In genomic region chr21:38989745-38990423, GRCh38 we compare ENCODE assay signal across 9 cellular contexts.
DNase-seq lines count a peak whose midpoint lies in the region; ATAC-seq, FAIRE-seq and TF ChIP-seq lines count a peak whose summit lies in the region.
"Had no signal": no experiment of that assay in that cellular context is flagged by ENCODE, and none has a peak within 500 bp of the region (broad histone marks: within the 10 kb centered on the region; RNA-seq: fewer than 3 reads in every experiment).

No MANE protein-coding gene starts in this region.

- peak overlapping the region; percentile 66 for H3K4me3 Mint-ChIP-seq in nephron progenitor cell

- H2AK5ac ChIP-seq in H1 (ENCODE audit: low read depth, low read length) = 0 out of 2 replicates have a peak overlapping the region, but pooled peaks have one; percentile 61

- H3K79me1 ChIP-seq in H1 (ENCODE audit: low read depth, low read length) = no peaks in the 10 kb centered on the region

- H3K56ac ChIP-seq in H1 (replicated peaks; ENCODE audit: insufficient read length, low read depth, low read length) = no peak overlapping the region

- no peak overlapping the region for H4K8ac ChIP-seq in H1 (ENCODE audit: extremely low read depth, insufficient read depth, low read length)

- H3K4me1 Mint-ChIP-seq in nephron progenitor cell = peaks cover 93% of the 10 kb centered on the region

- H3K36me3 ChIP-seq in H1 (ENCODE audit: control insufficient read depth in 2 of 4, insufficient read depth in 4 of 4, low read length in 3 of 4) = no peaks in the 10 kb centered on the region
- H3K36me3 ChIP-seq: neutrophil had no signal

- H3K27ac Mint-ChIP-seq in nephron progenitor cell = peak overlapping the region; percentile 95

- no peak for FAIRE-seq in H1 (lab: Jason Lieb, UNC)

- peak overlapping the region; percentile 48; the same call in 1 of the 2 replicates for H2BK20ac ChIP-seq in H1 (ENCODE audit: low read length)

- no peaks in the 10 kb centered on the region for H4K20me1 ChIP-seq in H1 (replicated peaks in 1 of 2; ENCODE audit: control insufficient read depth in 1 of 2, insufficient read depth in 2 of 2, low read length in 2 of 2)

- no peak overlapping the region for H3K27ac ChIP-seq in H1 (ENCODE audit: low read depth, low read length)
- H3K27ac ChIP-seq: neutrophil had no signal

- H3K9me3 ChIP-seq in H1 (ENCODE audit: insufficient read depth in 2 of 2, low read depth in 1 of 2, low read length in 1 of 2) = no peaks in the 10 kb centered on the region
- H3K9me3 ChIP-seq: neutrophil had no signal

- H4K5ac ChIP-seq in H1 (ENCODE audit: insufficient read length, low read depth, low read length) = no peak overlapping the region

- no peak overlapping the region for H4K91ac ChIP-seq in H1 (replicated peaks; ENCODE audit: insufficient read length, low read length)

- 73% methylated on average over 17 of the region's 17 CpGs; no CpG with 5 or more reads in 1 of the 2 experiments for WGBS in H1 (ENCODE audit: extremely low coverage in 1 of 2, insufficient coverage in 1 of 2, insufficient read length in 1 of 2, insufficient replicate concordance in 2 of 2, low coverage in 1 of 2, low lambda C conversion rate in 2 of 2, missing lambda C conversion rate in 1 of 2), 2 experiments

- H2BK15ac ChIP-seq in H1 (ENCODE audit: low read length) = peak overlapping the region; percentile 92; the same call in 1 of the 2 replicates

- H2AFZ ChIP-seq in H1 (ENCODE audit: low read length) = no peak overlapping the region

- TF ChIP-seq CTCF in H1 (IDR thresholded peaks at IDR 0.05; ENCODE audit: control extremely low read depth in 1 of 3, insufficient read depth in 1 of 3, low read depth in 1 of 3, low read length in 3 of 3) (no peak), nephron progenitor cell (IDR thresholded peaks at IDR 0.05) (no peak)

- H3K27me3 Mint-ChIP-seq in nephron progenitor cell (ENCODE audit: low read depth, poor library complexity) = peaks cover 12% of the 10 kb centered on the region

- peak overlapping the region; percentile 68; the same call in 1 of the 2 replicates for H2BK12ac ChIP-seq in H1 (ENCODE audit: low read depth, low read length)

- ATAC-seq in GM19351 (IDR thresholded peaks at IDR 0.05; ENCODE audit: unreplicated experiment) (no peak), HG02970 (IDR thresholded peaks at IDR 0.05; ENCODE audit: low FRiP score, unreplicated experiment) (no peak)

- no peak overlapping the region for H3K23ac ChIP-seq in H1 (ENCODE audit: insufficient read length)

- H3K4ac ChIP-seq in H1 (replicated peaks; ENCODE audit: insufficient read length, low read depth, low read length) = no peak overlapping the region

- CTCF ChIA-PET in H1 (lab: Charles Lee; ENCODE audit: partially characterized antibody) = interaction anchor here (0.8 to 2.2 kb wide), 13 partner anchors 8 to 148 kb away, joined by 3 to 11 read pairs (median 4); no protein-coding TSS in a partner anchor

- H3K14ac ChIP-seq in H1 (ENCODE audit: insufficient read length) = no peak overlapping the region

- POLR2A ChIA-PET in H1 (lab: Charles Lee; ENCODE audit: partially characterized antibody) = interaction anchor here (1.6 kb wide), 1 partner anchor 8 kb away, joined by 4 read pairs; no protein-coding TSS in a partner anchor

- H3K9ac ChIP-seq in H1 (replicated peaks in 1 of 4; ENCODE audit: extremely low read depth in 1 of 4, low read depth in 3 of 4, low read length in 3 of 4) = no peak overlapping the region

- no peak overlapping the region for H3K4me2 ChIP-seq in H1 (ENCODE audit: insufficient read depth in 1 of 2, low read depth in 2 of 2, low read length in 2 of 2)

- H3K9me3 Mint-ChIP-seq in nephron progenitor cell = no peaks in the 10 kb centered on the region

- H2BK5ac ChIP-seq in H1 (ENCODE audit: low read depth, low read length) = no peak overlapping the region

- no peak overlapping the region for H3K4me3 ChIP-seq in H1 (ENCODE audit: extremely low read depth in 1 of 4, insufficient read depth in 2 of 4, low read depth in 3 of 4, low read length in 4 of 4)

- no peak overlapping the region for H2BK120ac ChIP-seq in H1 (replicated peaks; ENCODE audit: low read depth, low read length)

- no peaks in the 10 kb centered on the region for H3K79me2 ChIP-seq in H1 (ENCODE audit: control insufficient read depth in 1 of 2, insufficient read depth in 2 of 2, low read length in 2 of 2)

- TF ChIP-seq POLR2A in H1 (IDR thresholded peaks at IDR 0.05; ENCODE audit: control extremely low read depth in 1 of 2, low read depth in 2 of 2, low read length in 2 of 2) = no peak

- H3K23me2 ChIP-seq in H1 (ENCODE audit: low read depth, low read length) = no peaks in the 10 kb centered on the region

- TF ChIP-seq EP300 in H1 (IDR thresholded peaks at IDR 0.05; ENCODE audit: borderline replicate concordance in 1 of 2, low read depth in 2 of 2, low read length in 2 of 2) = no peak

- H3K36me3 Mint-ChIP-seq in nephron progenitor cell (ENCODE audit: low read depth) = no peaks in the 10 kb centered on the region

- H3K4me1 ChIP-seq in H1 (replicated peaks in 1 of 4; ENCODE audit: control insufficient read depth in 3 of 4, insufficient read depth in 4 of 4, low read length in 3 of 4) = peaks cover 7 to 29% (median 24%) of the 10 kb centered on the region in 4 experiments

- no peak for TF ChIP-seq RAD21 in H1 (IDR thresholded peaks at IDR 0.05 in 1 of 2, conservative IDR thresholded peaks at IDR 0.05 in 1 of 2; ENCODE audit: low read depth in 2 of 2, low read length in 2 of 2)

- 0 out of 2 replicates have a peak overlapping the region, but pooled peaks have one; percentile 43 for H3K18ac ChIP-seq in H1 (ENCODE audit: extremely low read depth, low read length)

- DNase-seq in COLO829 (ENCODE audit: low spot score) = peak; percentile 50
- DNase-seq in NCI-H2107 treated with DMSO at 0.1 percent for 48 hours (lab: John Stamatoyannopoulos, UW; ENCODE audit: unreplicated experiment) = peak; percentile 91
- DNase-seq in H1 (ENCODE audit: low read depth in 1 of 2, low spot score in 2 of 2) = no peak
- DNase-seq in nephron progenitor cell = peak; percentile 64
- DNase-seq in pons (ENCODE audit: low spot score) = no peak
- no peak for DNase-seq in superior temporal gyrus (ENCODE audit: extremely low spot score)

- H3K27me3 ChIP-seq in H1 (replicated peaks in 1 of 4; ENCODE audit: control insufficient read depth in 3 of 4, extremely low read depth in 1 of 4, insufficient read depth in 3 of 4, low read length in 3 of 4) = no peaks in the 10 kb centered on the region

TF ChIP-seq in H1, 55 proteins besides CTCF, POLR2A, EP300 and RAD21:
- TF ChIP-seq BCL11A (IDR thresholded peaks at IDR 0.05; ENCODE audit: low read depth in 2 of 2, low read length in 2 of 2) = no peak

Comparison
In these comparisons a context has a peak if more than half of its experiments do, and no peak if none do; other contexts are left out.
1. DNase-seq: peak in COLO829 (single experiment), NCI-H2107 treated with DMSO at 0.1 percent for 48 hours (single experiment) and nephron progenitor cell (single experiment); none in H1 (0 of 2), pons (single experiment) and superior temporal gyrus (single experiment).